Comparison of ENCODE assay signal across 21 cellular contexts in genomic region chr11:111707691-111708067, GRCh38. TPM values are rescaled to one million over a fixed set of nuclear protein-coding genes. Genes with fewer than 3 reads are reported as not detected.
DNase-seq lines count a peak whose midpoint lies in the region; ATAC-seq, FAIRE-seq and TF ChIP-seq lines count a peak whose summit lies in the region.
"Had no signal": no experiment of that assay in that cellular context is flagged by ENCODE, and none has a peak within 500 bp of the region (broad histone marks: within the 10 kb centered on the region; RNA-seq: fewer than 3 reads in every experiment).

No MANE protein-coding gene starts in this region.

- H2AFZ ChIP-seq in ACC112 (ENCODE audit: low read length, unreplicated experiment), result no peak overlapping the region
- H2AFZ ChIP-seq: GM23338 had no signal

- in situ Hi-C loops in brain microvascular endothelial cell (cut with HindIII; ENCODE audit: low pct_ligation_motif_present, low sequenced_read_pairs), result no loop called here
- in situ Hi-C loops in gastrocnemius medialis (cut with MboI; ENCODE audit: low sequenced_read_pairs in 4 of 4), result no loop called here

- peaks cover 16% of the 10 kb centered on the region for H3K4me1 Mint-ChIP-seq in chondrocyte (ENCODE audit: low read depth)
- H3K4me1 Mint-ChIP-seq: GM23338 had no signal

- TF ChIP-seq POLR2A in gastrocnemius medialis (IDR thresholded peaks at IDR 0.05) (no peak), esophagus squamous epithelium (IDR thresholded peaks at IDR 0.05) (no peak)

- H3K9ac ChIP-seq in kidney (ENCODE audit: low read length in 2 of 2), result no peak overlapping the region
- H3K9ac ChIP-seq: KMS-11 had no signal

- H3K9me3 ChIP-seq in kidney (ENCODE audit: control insufficient read depth in 1 of 2, low read length in 2 of 2) (no peaks in the 10 kb centered on the region), gastrocnemius medialis (no peaks in the 10 kb centered on the region), esophagus squamous epithelium (no peaks in the 10 kb centered on the region)
- H3K9me3 ChIP-seq: Caco-2 had no signal

- peaks cover 16% of the 10 kb centered on the region for H3K4me1 ChIP-seq in ACC112 (ENCODE audit: control insufficient read depth, insufficient read depth, low read length, unreplicated experiment)
- H3K4me1 ChIP-seq in kidney (ENCODE audit: control insufficient read depth in 1 of 2, insufficient read depth in 1 of 2, low read depth in 1 of 2, low read length in 2 of 2), result peaks cover 0 to 5% of the 10 kb centered on the region in 2 donors
- peaks cover 21% of the 10 kb centered on the region in 2 donors for H3K4me1 ChIP-seq in gastrocnemius medialis
- peaks cover 0 to 21% (median 12%) of the 10 kb centered on the region in 3 donors for H3K4me1 ChIP-seq in esophagus squamous epithelium

- intact Hi-C loops in kidney (cut with DNase I), result no loop called here
- intact Hi-C loops in gastrocnemius medialis (cut with DNase I; ENCODE audit: low total_unique reads), result no loop called here
- intact Hi-C loops in esophagus squamous epithelium (cut with DNase I), result no loop called here

- H3K36me3 ChIP-seq in ACC112 (ENCODE audit: insufficient read depth, low read length) (peaks cover 19% of the 10 kb centered on the region), brain microvascular endothelial cell (replicated peaks) (peaks cover 29% of the 10 kb centered on the region), kidney (ENCODE audit: control insufficient read depth in 1 of 2, insufficient read depth in 2 of 2, low read length in 2 of 2) (peaks cover 29 to 55% of the 10 kb centered on the region in 2 donors), gastrocnemius medialis (peaks cover 0 to 41% of the 10 kb centered on the region in 2 donors), esophagus squamous epithelium (peaks cover 0 to 90% (median 0%) of the 10 kb centered on the region in 3 donors)

- WGBS in esophagus squamous epithelium, 2 donors, result 94 to 95% methylated on average over 5 of the region's 5 CpGs

- no peaks in the 10 kb centered on the region for H3K79me2 ChIP-seq in ACC112 (ENCODE audit: control insufficient read depth, insufficient read depth, low read length, unreplicated experiment)

- no peak overlapping the region for H3K4me3 Mint-ChIP-seq in chondrocyte (ENCODE audit: unreplicated experiment)
- H3K4me3 Mint-ChIP-seq: CD4-positive, alpha-beta T cell; GM23338 had no signal

- no peak overlapping the region for H3K27ac Mint-ChIP-seq in chondrocyte (ENCODE audit: unreplicated experiment)
- H3K27ac Mint-ChIP-seq: CD4-positive, alpha-beta T cell; GM23338 had no signal

- no peak for ATAC-seq in gastrocnemius medialis
- ATAC-seq in HG03135 (IDR thresholded peaks at IDR 0.05; ENCODE audit: unreplicated experiment), result no peak
- ATAC-seq: GM23338, HCT116 had no signal

- H3K27ac ChIP-seq in ACC112 (ENCODE audit: low read depth, low read length) (peak overlapping the region; percentile 40; the same call in 1 of the 2 replicates), brain microvascular endothelial cell (peak overlapping the region; percentile 44), kidney (ENCODE audit: low read depth in 2 of 2, low read length in 2 of 2) (peak overlapping the region; percentile 56 to 58), gastrocnemius medialis (peak overlapping the region; percentile 42 to 67 (median 50)), esophagus squamous epithelium (peak overlapping the region in 2 of 4 donors; percentile 62 to 68)
- H3K27ac ChIP-seq: KMS-11 had no signal

- no peaks in the 10 kb centered on the region for H3K27me3 Mint-ChIP-seq in chondrocyte (ENCODE audit: low read depth)
- H3K27me3 Mint-ChIP-seq: CD4-positive, alpha-beta T cell had no signal

- no peak overlapping the region for H3K4me3 ChIP-seq in ACC112 (ENCODE audit: low read depth, low read length)
- H3K4me3 ChIP-seq in brain microvascular endothelial cell (ENCODE audit: low read depth, low read length), result no peak overlapping the region
- H3K4me3 ChIP-seq in kidney (ENCODE audit: low read length in 2 of 2), result no peak overlapping the region
- no peak overlapping the region for H3K4me3 ChIP-seq in gastrocnemius medialis
- H3K4me3 ChIP-seq in esophagus squamous epithelium, result no peak overlapping the region
- H3K4me3 ChIP-seq: GM23338 had no signal

- peaks cover 25% of the 10 kb centered on the region for H3K36me3 Mint-ChIP-seq in chondrocyte (ENCODE audit: low read depth)

- no peaks in the 10 kb centered on the region for H3K27me3 ChIP-seq in ACC112 (ENCODE audit: insufficient read depth, low read length)
- H3K27me3 ChIP-seq in brain microvascular endothelial cell (replicated peaks), result no peaks in the 10 kb centered on the region
- H3K27me3 ChIP-seq in gastrocnemius medialis, result no peaks in the 10 kb centered on the region
- no peaks in the 10 kb centered on the region for H3K27me3 ChIP-seq in esophagus squamous epithelium

- no peak for TF ChIP-seq CTCF in brain microvascular endothelial cell (IDR thresholded peaks at IDR 0.05; ENCODE audit: low read depth, low read length, missing control alignments)
- no peak for TF ChIP-seq CTCF in kidney (IDR thresholded peaks at IDR 0.05; ENCODE audit: borderline replicate concordance, extremely low read depth, insufficient read depth)
- TF ChIP-seq CTCF in gastrocnemius medialis (IDR thresholded peaks at IDR 0.05 in 4 of 5, conservative IDR thresholded peaks at IDR 0.05 in 1 of 5), result no peak
- TF ChIP-seq CTCF in chondrocyte (IDR thresholded peaks at IDR 0.05), result no peak
- TF ChIP-seq CTCF in esophagus squamous epithelium (IDR thresholded peaks at IDR 0.05), result no peak

- H3K9me3 Mint-ChIP-seq in chondrocyte (ENCODE audit: low read depth), result no peaks in the 10 kb centered on the region
- H3K9me3 Mint-ChIP-seq: CD4-positive, alpha-beta T cell; GM23338 had no signal

- DNase-seq in brain microvascular endothelial cell, result no peak
- DNase-seq in kidney, result no peak
- no peak for DNase-seq in gastrocnemius medialis
- no peak for DNase-seq in DMS53 (lab: John Stamatoyannopoulos, UW)
- no peak for DNase-seq in chondrocyte (ENCODE audit: low spot score)
- DNase-seq in esophagus squamous epithelium (lab: John Stamatoyannopoulos, UW), result no peak
- DNase-seq: CD4-positive, alpha-beta T cell; GDM1; NCI-H1417; NCI-H187; NCI-H2227 treated with DMSO at 0.1 percent for 48 hours; NCI-H524; SHP77 had no signal

- FAIRE-seq in kidney (lab: Jason Lieb, UNC), result no peak
- FAIRE-seq: A204.1, GM19239 had no signal

RNA-seq across cellular contexts. Expression of gene PPP2R1B, which starts 58.5 kb away (rescaled TPM):
- total RNA-seq in kidney (35.5 TPM), gastrocnemius medialis (10 to 100 TPM in 2 of 4 donors, 1 to 10 TPM in 2; 7.3 to 16.0 (median 9.4) TPM), chondrocyte (17.2 to 27.3 TPM (median 18.5 TPM) in 3 replicates), esophagus squamous epithelium (10 to 100 TPM; 17.6 to 39.7 (median 27.7) TPM)
- polyA plus RNA-seq in kidney (ENCODE audit: insufficient read depth, low read depth, low replicate concordance), result 11.7 TPM
